ENCODE assay signal across 1 cellular context in the genomic region with DNA sequence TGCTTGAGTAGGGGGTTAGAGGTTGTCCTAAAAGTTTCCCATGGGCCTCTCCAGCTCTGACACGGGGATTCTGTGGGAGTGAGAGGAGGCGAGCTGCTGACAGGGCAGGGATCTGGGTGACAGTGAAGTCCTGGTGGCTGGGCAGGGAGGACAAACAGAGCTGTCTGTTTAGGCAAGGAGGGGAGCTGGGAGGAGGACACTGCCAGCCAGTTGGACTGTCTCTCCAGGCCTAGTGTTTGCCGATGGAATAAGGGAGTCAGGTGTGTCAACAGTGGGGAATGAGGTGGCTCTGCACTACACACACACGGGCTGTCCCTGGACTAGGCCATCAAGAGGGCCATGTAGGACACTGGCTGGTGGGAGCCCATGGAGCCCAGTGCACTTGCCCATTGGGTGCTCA.
TF ChIP-seq lines count a peak whose summit lies in the region.

No MANE protein-coding gene starts in this region.

TF ChIP-seq in HepG2, 621 proteins besides CTCF, POLR2A, EP300 and RAD21 (continued from another document and continues in another):
- TF ChIP-seq, protein P1, sequence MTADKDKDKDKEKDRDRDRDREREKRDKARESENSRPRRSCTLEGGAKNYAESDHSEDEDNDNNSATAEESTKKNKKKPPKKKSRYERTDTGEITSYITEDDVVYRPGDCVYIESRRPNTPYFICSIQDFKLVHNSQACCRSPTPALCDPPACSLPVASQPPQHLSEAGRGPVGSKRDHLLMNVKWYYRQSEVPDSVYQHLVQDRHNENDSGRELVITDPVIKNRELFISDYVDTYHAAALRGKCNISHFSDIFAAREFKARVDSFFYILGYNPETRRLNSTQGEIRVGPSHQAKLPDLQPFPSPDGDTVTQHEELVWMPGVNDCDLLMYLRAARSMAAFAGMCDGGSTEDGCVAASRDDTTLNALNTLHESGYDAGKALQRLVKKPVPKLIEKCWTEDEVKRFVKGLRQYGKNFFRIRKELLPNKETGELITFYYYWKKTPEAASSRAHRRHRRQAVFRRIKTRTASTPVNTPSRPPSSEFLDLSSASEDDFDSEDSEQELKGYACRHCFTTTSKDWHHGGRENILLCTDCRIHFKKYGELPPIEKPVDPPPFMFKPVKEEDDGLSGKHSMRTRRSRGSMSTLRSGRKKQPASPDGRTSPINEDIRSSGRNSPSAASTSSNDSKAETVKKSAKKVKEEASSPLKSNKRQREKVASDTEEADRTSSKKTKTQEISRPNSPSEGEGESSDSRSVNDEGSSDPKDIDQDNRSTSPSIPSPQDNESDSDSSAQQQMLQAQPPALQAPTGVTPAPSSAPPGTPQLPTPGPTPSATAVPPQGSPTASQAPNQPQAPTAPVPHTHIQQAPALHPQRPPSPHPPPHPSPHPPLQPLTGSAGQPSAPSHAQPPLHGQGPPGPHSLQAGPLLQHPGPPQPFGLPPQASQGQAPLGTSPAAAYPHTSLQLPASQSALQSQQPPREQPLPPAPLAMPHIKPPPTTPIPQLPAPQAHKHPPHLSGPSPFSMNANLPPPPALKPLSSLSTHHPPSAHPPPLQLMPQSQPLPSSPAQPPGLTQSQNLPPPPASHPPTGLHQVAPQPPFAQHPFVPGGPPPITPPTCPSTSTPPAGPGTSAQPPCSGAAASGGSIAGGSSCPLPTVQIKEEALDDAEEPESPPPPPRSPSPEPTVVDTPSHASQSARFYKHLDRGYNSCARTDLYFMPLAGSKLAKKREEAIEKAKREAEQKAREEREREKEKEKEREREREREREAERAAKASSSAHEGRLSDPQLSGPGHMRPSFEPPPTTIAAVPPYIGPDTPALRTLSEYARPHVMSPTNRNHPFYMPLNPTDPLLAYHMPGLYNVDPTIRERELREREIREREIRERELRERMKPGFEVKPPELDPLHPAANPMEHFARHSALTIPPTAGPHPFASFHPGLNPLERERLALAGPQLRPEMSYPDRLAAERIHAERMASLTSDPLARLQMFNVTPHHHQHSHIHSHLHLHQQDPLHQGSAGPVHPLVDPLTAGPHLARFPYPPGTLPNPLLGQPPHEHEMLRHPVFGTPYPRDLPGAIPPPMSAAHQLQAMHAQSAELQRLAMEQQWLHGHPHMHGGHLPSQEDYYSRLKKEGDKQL (CRISPR knock-in tag; IDR thresholded peaks at IDR 0.05; ENCODE audit: low read depth), result peak; percentile 42; the same call in 1 of the 2 replicates
- TF ChIP-seq, protein P2, sequence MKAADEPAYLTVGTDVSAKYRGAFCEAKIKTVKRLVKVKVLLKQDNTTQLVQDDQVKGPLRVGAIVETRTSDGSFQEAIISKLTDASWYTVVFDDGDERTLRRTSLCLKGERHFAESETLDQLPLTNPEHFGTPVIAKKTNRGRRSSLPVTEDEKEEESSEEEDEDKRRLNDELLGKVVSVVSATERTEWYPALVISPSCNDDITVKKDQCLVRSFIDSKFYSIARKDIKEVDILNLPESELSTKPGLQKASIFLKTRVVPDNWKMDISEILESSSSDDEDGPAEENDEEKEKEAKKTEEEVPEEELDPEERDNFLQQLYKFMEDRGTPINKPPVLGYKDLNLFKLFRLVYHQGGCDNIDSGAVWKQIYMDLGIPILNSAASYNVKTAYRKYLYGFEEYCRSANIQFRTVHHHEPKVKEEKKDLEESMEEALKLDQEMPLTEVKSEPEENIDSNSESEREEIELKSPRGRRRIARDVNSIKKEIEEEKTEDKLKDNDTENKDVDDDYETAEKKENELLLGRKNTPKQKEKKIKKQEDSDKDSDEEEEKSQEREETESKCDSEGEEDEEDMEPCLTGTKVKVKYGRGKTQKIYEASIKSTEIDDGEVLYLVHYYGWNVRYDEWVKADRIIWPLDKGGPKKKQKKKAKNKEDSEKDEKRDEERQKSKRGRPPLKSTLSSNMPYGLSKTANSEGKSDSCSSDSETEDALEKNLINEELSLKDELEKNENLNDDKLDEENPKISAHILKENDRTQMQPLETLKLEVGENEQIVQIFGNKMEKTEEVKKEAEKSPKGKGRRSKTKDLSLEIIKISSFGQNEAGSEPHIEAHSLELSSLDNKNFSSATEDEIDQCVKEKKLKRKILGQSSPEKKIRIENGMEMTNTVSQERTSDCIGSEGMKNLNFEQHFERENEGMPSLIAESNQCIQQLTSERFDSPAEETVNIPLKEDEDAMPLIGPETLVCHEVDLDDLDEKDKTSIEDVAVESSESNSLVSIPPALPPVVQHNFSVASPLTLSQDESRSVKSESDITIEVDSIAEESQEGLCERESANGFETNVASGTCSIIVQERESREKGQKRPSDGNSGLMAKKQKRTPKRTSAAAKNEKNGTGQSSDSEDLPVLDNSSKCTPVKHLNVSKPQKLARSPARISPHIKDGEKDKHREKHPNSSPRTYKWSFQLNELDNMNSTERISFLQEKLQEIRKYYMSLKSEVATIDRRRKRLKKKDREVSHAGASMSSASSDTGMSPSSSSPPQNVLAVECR (CRISPR knock-in tag; IDR thresholded peaks at IDR 0.05; ENCODE audit: borderline replicate concordance), result peak; percentile 30; the same call in 1 of the 2 replicates
- TF ChIP-seq, protein P3, sequence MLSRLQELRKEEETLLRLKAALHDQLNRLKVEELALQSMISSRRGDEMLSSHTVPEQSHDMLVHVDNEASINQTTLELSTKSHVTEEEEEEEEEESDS (CRISPR knock-in tag; IDR thresholded peaks at IDR 0.05; ENCODE audit: borderline replicate concordance), result no peak
- peak; percentile 81 for TF ChIP-seq SAP130 (CRISPR knock-in tag; IDR thresholded peaks at IDR 0.05; ENCODE audit: low read depth)
- TF ChIP-seq, protein P4, sequence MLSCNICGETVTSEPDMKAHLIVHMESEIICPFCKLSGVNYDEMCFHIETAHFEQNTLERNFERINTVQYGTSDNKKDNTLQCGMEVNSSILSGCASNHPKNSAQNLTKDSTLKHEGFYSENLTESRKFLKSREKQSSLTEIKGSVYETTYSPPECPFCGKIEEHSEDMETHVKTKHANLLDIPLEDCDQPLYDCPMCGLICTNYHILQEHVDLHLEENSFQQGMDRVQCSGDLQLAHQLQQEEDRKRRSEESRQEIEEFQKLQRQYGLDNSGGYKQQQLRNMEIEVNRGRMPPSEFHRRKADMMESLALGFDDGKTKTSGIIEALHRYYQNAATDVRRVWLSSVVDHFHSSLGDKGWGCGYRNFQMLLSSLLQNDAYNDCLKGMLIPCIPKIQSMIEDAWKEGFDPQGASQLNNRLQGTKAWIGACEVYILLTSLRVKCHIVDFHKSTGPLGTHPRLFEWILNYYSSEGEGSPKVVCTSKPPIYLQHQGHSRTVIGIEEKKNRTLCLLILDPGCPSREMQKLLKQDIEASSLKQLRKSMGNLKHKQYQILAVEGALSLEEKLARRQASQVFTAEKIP (CRISPR knock-in tag; IDR thresholded peaks at IDR 0.05; ENCODE audit: borderline replicate concordance), result no peak
- TF ChIP-seq, protein P5, sequence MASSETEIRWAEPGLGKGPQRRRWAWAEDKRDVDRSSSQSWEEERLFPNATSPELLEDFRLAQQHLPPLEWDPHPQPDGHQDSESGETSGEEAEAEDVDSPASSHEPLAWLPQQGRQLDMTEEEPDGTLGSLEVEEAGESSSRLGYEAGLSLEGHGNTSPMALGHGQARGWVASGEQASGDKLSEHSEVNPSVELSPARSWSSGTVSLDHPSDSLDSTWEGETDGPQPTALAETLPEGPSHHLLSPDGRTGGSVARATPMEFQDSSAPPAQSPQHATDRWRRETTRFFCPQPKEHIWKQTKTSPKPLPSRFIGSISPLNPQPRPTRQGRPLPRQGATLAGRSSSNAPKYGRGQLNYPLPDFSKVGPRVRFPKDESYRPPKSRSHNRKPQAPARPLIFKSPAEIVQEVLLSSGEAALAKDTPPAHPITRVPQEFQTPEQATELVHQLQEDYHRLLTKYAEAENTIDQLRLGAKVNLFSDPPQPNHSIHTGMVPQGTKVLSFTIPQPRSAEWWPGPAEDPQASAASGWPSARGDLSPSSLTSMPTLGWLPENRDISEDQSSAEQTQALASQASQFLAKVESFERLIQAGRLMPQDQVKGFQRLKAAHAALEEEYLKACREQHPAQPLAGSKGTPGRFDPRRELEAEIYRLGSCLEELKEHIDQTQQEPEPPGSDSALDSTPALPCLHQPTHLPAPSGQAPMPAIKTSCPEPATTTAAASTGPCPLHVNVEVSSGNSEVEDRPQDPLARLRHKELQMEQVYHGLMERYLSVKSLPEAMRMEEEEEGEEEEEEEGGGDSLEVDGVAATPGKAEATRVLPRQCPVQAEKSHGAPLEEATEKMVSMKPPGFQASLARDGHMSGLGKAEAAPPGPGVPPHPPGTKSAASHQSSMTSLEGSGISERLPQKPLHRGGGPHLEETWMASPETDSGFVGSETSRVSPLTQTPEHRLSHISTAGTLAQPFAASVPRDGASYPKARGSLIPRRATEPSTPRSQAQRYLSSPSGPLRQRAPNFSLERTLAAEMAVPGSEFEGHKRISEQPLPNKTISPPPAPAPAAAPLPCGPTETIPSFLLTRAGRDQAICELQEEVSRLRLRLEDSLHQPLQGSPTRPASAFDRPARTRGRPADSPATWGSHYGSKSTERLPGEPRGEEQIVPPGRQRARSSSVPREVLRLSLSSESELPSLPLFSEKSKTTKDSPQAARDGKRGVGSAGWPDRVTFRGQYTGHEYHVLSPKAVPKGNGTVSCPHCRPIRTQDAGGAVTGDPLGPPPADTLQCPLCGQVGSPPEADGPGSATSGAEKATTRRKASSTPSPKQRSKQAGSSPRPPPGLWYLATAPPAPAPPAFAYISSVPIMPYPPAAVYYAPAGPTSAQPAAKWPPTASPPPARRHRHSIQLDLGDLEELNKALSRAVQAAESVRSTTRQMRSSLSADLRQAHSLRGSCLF (CRISPR knock-in tag; IDR thresholded peaks at IDR 0.05; ENCODE audit: borderline replicate concordance), result no peak
- TF ChIP-seq ZNF567 (CRISPR knock-in tag; IDR thresholded peaks at IDR 0.05; ENCODE audit: borderline replicate concordance), result no peak
- TF ChIP-seq, protein P6, sequence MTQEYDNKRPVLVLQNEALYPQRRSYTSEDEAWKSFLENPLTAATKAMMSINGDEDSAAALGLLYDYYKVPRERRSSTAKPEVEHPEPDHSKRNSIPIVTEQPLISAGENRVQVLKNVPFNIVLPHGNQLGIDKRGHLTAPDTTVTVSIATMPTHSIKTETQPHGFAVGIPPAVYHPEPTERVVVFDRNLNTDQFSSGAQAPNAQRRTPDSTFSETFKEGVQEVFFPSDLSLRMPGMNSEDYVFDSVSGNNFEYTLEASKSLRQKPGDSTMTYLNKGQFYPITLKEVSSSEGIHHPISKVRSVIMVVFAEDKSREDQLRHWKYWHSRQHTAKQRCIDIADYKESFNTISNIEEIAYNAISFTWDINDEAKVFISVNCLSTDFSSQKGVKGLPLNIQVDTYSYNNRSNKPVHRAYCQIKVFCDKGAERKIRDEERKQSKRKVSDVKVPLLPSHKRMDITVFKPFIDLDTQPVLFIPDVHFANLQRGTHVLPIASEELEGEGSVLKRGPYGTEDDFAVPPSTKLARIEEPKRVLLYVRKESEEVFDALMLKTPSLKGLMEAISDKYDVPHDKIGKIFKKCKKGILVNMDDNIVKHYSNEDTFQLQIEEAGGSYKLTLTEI (CRISPR knock-in tag; conservative IDR thresholded peaks at IDR 0.05), result no peak
- TF ChIP-seq HOXA5 (CRISPR knock-in tag; IDR thresholded peaks at IDR 0.05), result no peak
- no peak for TF ChIP-seq ZNF777 (CRISPR knock-in tag; IDR thresholded peaks at IDR 0.05)
- TF ChIP-seq ZNF430 (CRISPR knock-in tag; IDR thresholded peaks at IDR 0.05), result no peak
- TF ChIP-seq DNMT1 (CRISPR knock-in tag; IDR thresholded peaks at IDR 0.05), result no peak
- TF ChIP-seq, protein P7, sequence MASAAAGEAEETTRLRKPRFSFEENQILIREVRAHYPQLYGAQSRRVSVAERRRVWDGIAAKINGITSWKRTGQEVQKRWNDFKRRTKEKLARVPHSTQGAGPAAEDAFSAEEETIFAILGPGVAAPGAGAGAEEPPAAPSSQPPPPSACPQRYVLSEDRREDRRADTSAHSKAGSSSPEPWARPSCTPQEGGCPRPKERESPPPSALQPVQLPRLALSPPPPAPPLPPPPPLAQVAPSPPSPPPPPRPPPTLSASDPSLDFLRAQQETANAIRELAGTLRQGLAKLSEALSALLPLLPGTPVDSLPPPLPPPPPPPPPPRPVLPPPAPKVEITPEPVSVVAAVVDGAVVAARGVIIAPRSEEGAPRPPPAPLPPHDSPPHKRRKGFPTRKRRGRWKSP (CRISPR knock-in tag; IDR thresholded peaks at IDR 0.05), result no peak
- no peak for TF ChIP-seq EEA1 (CRISPR knock-in tag; IDR thresholded peaks at IDR 0.05; ENCODE audit: borderline replicate concordance)
- TF ChIP-seq, protein P8, sequence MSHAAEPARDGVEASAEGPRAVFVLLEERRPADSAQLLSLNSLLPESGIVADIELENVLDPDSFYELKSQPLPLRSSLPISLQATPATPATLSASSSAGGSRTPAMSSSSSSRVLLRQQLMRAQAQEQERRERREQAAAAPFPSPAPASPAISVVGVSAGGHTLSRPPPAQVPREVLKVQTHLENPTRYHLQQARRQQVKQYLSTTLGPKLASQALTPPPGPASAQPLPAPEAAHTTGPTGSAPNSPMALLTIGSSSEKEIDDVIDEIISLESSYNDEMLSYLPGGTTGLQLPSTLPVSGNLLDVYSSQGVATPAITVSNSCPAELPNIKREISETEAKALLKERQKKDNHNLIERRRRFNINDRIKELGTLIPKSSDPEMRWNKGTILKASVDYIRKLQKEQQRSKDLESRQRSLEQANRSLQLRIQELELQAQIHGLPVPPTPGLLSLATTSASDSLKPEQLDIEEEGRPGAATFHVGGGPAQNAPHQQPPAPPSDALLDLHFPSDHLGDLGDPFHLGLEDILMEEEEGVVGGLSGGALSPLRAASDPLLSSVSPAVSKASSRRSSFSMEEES (CRISPR knock-in tag; IDR thresholded peaks at IDR 0.05), result 0 out of 2 replicates have a peak, but pooled peaks have one; percentile 25
- TF ChIP-seq TAF15 (IDR thresholded peaks at IDR 0.05; ENCODE audit: low read depth, low read length, poor library complexity, severe bottlenecking), result no peak
- no peak for TF ChIP-seq ZC3H4 (CRISPR knock-in tag; IDR thresholded peaks at IDR 0.05; ENCODE audit: borderline replicate concordance)
- TF ChIP-seq, protein P9, sequence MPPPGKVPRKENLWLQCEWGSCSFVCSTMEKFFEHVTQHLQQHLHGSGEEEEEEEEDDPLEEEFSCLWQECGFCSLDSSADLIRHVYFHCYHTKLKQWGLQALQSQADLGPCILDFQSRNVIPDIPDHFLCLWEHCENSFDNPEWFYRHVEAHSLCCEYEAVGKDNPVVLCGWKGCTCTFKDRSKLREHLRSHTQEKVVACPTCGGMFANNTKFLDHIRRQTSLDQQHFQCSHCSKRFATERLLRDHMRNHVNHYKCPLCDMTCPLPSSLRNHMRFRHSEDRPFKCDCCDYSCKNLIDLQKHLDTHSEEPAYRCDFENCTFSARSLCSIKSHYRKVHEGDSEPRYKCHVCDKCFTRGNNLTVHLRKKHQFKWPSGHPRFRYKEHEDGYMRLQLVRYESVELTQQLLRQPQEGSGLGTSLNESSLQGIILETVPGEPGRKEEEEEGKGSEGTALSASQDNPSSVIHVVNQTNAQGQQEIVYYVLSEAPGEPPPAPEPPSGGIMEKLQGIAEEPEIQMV (CRISPR knock-in tag; IDR thresholded peaks at IDR 0.05; ENCODE audit: low read depth), result no peak
- no peak for TF ChIP-seq PHB2 (IDR thresholded peaks at IDR 0.05; ENCODE audit: partially characterized antibody)
- TF ChIP-seq, protein P10, sequence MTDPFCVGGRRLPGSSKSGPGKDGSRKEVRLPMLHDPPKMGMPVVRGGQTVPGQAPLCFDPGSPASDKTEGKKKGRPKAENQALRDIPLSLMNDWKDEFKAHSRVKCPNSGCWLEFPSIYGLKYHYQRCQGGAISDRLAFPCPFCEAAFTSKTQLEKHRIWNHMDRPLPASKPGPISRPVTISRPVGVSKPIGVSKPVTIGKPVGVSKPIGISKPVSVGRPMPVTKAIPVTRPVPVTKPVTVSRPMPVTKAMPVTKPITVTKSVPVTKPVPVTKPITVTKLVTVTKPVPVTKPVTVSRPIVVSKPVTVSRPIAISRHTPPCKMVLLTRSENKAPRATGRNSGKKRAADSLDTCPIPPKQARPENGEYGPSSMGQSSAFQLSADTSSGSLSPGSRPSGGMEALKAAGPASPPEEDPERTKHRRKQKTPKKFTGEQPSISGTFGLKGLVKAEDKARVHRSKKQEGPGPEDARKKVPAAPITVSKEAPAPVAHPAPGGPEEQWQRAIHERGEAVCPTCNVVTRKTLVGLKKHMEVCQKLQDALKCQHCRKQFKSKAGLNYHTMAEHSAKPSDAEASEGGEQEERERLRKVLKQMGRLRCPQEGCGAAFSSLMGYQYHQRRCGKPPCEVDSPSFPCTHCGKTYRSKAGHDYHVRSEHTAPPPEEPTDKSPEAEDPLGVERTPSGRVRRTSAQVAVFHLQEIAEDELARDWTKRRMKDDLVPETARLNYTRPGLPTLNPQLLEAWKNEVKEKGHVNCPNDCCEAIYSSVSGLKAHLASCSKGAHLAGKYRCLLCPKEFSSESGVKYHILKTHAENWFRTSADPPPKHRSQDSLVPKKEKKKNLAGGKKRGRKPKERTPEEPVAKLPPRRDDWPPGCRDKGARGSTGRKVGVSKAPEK (CRISPR knock-in tag; IDR thresholded peaks at IDR 0.05; ENCODE audit: borderline replicate concordance), result no peak
